ENCODE assay signal across 9 cellular contexts in genomic region chr5:38453506-38453905, GRCh38.
DNase-seq lines count a peak whose midpoint lies in the region; ATAC-seq, FAIRE-seq and TF ChIP-seq lines count a peak whose summit lies in the region.
"Had no signal": no experiment of that assay in that cellular context is flagged by ENCODE, and none has a peak within 500 bp of the region (broad histone marks: within the 10 kb centered on the region; RNA-seq: fewer than 3 reads in every experiment).

No MANE protein-coding gene starts in this region.

- no peak overlapping the region for H3K9ac ChIP-seq in kidney (ENCODE audit: low read length in 2 of 2)

- H3K4me3 Mint-ChIP-seq in activated naive CD8-positive, alpha-beta T cell treated with anti-CD3 and anti-CD28 coated beads, Interleukin-2, amount 50 U/mL, for 24 hours: no peak overlapping the region

- DNase-seq in NOMO-1 (lab: John Stamatoyannopoulos, UW; ENCODE audit: unreplicated experiment in 2 of 2) (peak; percentile 100), foreskin keratinocyte (no peak), NCI-H146 treated with DMSO at 0.1 percent for 48 hours (lab: John Stamatoyannopoulos, UW; ENCODE audit: unreplicated experiment) (no peak), kidney (no peak), middle frontal gyrus (ENCODE audit: extremely low spot score, low spot score) (no peak)
- peak; percentile 32 for DNase-seq in activated naive CD8-positive, alpha-beta T cell treated with anti-CD3 and anti-CD28 coated beads, Interleukin-2, amount 50 U/mL, for 24 hours

- H3K9me3 Mint-ChIP-seq in activated naive CD8-positive, alpha-beta T cell treated with anti-CD3 and anti-CD28 coated beads, Interleukin-2, amount 50 U/mL, for 24 hours: no peaks in the 10 kb centered on the region

- FAIRE-seq in kidney (lab: Jason Lieb, UNC): no peak
- FAIRE-seq: endothelial cell of umbilical vein had no signal

- H3K27ac ChIP-seq in foreskin keratinocyte (no peak overlapping the region), kidney (ENCODE audit: low read depth in 2 of 2, low read length in 2 of 2) (no peak overlapping the region)

- peaks cover 87% of the 10 kb centered on the region for H3K27me3 Mint-ChIP-seq in activated naive CD8-positive, alpha-beta T cell treated with anti-CD3 and anti-CD28 coated beads, Interleukin-2, amount 50 U/mL, for 24 hours

- ATAC-seq in GM18511 (IDR thresholded peaks at IDR 0.05; ENCODE audit: unreplicated experiment) (peak; percentile 98), HG02623 (IDR thresholded peaks at IDR 0.05; ENCODE audit: unreplicated experiment) (peak; percentile 98), foreskin keratinocyte (no peak)
- peak; percentile 97 for ATAC-seq in activated naive CD8-positive, alpha-beta T cell treated with anti-CD3 and anti-CD28 coated beads, Interleukin-2, amount 50 U/mL, for 24 hours

- H3K4me3 ChIP-seq in kidney (ENCODE audit: low read length in 2 of 2): no peak overlapping the region

- H3K4me1 ChIP-seq in foreskin keratinocyte: no peaks in the 10 kb centered on the region
- peaks cover 21 to 25% of the 10 kb centered on the region in 2 donors for H3K4me1 ChIP-seq in kidney (ENCODE audit: control insufficient read depth in 1 of 2, insufficient read depth in 1 of 2, low read depth in 1 of 2, low read length in 2 of 2)

- H3K36me3 ChIP-seq in kidney (ENCODE audit: control insufficient read depth in 1 of 2, insufficient read depth in 2 of 2, low read length in 2 of 2): peaks cover 0 to 6% of the 10 kb centered on the region in 2 donors

- H3K27ac Mint-ChIP-seq in activated naive CD8-positive, alpha-beta T cell treated with anti-CD3 and anti-CD28 coated beads, Interleukin-2, amount 50 U/mL, for 24 hours: peak overlapping the region; percentile 7

- H3K27me3 ChIP-seq in foreskin keratinocyte: peaks cover 9% of the 10 kb centered on the region

- H3K9me3 ChIP-seq in kidney (ENCODE audit: control insufficient read depth in 1 of 2, low read length in 2 of 2): no peaks in the 10 kb centered on the region

- no peak for TF ChIP-seq CTCF in foreskin keratinocyte (conservative IDR thresholded peaks at IDR 0.05)
- no peak for TF ChIP-seq CTCF in kidney (IDR thresholded peaks at IDR 0.05; ENCODE audit: borderline replicate concordance, extremely low read depth, insufficient read depth)

- H3K4me1 Mint-ChIP-seq in activated naive CD8-positive, alpha-beta T cell treated with anti-CD3 and anti-CD28 coated beads, Interleukin-2, amount 50 U/mL, for 24 hours: peaks cover 23% of the 10 kb centered on the region

- no peaks in the 10 kb centered on the region for H3K36me3 Mint-ChIP-seq in activated naive CD8-positive, alpha-beta T cell treated with anti-CD3 and anti-CD28 coated beads, Interleukin-2, amount 50 U/mL, for 24 hours (ENCODE audit: low read depth)

- intact Hi-C loops in kidney (cut with DNase I): no loop called here

Comparison
In these comparisons a context has a peak if more than half of its experiments do, and no peak if none do; other contexts are left out.
1. DNase-seq: peak in NOMO-1 (2 of 2) and activated naive CD8-positive, alpha-beta T cell treated with anti-CD3 and anti-CD28 coated beads, Interleukin-2, amount 50 U/mL, for 24 hours (single experiment); none in foreskin keratinocyte (0 of 2), NCI-H146 treated with DMSO at 0.1 percent for 48 hours (single experiment), kidney (single experiment) and middle frontal gyrus (single experiment).